Comparison of ENCODE assay signal across 1 cellular context in the genomic region with DNA sequence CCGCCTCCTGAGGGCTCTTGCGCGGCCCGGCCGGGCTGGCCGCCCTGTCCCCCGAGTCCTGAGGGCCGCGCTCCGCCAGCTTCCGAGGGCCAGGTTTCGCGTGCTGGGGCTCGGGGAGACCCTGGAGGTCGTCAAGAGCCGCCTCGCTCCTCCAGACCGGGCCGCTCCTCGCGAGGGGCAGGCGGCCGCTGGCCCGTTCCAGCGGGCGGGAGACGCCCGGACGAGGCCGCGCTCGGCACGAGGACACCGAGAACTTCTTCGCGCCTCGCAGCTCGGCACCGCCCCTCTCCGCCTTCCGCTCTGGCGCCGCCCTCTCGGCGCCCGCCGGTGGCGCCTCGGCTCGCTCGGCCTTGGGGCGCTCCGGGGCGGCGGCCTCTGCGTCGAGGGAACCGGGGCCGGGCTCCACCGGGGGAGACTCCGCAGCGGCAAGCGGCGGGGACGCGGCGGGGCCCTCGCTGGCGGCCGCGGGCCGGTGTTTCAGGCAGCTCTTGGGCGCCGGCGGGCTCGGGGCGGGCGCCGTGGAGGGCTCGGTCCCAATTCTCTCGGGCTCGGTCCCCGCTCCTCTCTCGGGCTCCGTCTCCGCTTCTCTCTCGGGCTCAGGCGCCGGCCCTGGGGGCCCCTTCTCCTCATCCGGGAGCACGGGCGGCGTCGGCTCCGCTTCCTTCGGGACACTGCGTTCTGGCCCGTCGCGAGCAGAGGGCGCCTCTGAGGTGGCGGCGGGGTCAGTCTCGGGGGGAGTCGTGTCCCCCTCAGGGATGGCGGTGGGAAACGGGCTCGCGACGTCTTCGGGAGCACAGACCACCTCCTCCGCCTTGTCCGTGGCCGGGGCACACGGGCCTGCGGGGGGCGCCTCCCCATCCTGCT.
TF ChIP-seq lines count a peak whose summit lies in the region.

No MANE protein-coding gene starts in this region.

TF ChIP-seq in HepG2, 621 proteins besides CTCF, POLR2A, EP300 and RAD21 (continued from another document):
- TF ChIP-seq MAFK (conservative IDR thresholded peaks at IDR 0.05 in 1 of 2, IDR thresholded peaks at IDR 0.05 in 1 of 2; ENCODE audit: low read length in 2 of 2), result no peak
- TF ChIP-seq, protein P1, sequence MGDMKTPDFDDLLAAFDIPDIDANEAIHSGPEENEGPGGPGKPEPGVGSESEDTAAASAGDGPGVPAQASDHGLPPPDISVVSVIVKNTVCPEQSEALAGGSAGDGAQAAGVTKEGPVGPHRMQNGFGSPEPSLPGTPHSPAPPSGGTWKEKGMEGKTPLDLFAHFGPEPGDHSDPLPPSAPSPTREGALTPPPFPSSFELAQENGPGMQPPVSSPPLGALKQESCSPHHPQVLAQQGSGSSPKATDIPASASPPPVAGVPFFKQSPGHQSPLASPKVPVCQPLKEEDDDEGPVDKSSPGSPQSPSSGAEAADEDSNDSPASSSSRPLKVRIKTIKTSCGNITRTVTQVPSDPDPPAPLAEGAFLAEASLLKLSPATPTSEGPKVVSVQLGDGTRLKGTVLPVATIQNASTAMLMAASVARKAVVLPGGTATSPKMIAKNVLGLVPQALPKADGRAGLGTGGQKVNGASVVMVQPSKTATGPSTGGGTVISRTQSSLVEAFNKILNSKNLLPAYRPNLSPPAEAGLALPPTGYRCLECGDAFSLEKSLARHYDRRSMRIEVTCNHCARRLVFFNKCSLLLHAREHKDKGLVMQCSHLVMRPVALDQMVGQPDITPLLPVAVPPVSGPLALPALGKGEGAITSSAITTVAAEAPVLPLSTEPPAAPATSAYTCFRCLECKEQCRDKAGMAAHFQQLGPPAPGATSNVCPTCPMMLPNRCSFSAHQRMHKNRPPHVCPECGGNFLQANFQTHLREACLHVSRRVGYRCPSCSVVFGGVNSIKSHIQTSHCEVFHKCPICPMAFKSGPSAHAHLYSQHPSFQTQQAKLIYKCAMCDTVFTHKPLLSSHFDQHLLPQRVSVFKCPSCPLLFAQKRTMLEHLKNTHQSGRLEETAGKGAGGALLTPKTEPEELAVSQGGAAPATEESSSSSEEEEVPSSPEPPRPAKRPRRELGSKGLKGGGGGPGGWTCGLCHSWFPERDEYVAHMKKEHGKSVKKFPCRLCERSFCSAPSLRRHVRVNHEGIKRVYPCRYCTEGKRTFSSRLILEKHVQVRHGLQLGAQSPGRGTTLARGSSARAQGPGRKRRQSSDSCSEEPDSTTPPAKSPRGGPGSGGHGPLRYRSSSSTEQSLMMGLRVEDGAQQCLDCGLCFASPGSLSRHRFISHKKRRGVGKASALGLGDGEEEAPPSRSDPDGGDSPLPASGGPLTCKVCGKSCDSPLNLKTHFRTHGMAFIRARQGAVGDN (CRISPR knock-in tag; IDR thresholded peaks at IDR 0.05), result no peak
- TF ChIP-seq SMARCE1 (IDR thresholded peaks at IDR 0.05; ENCODE audit: borderline replicate concordance), result no peak
- no peak for TF ChIP-seq ZSCAN9 (CRISPR knock-in tag; IDR thresholded peaks at IDR 0.05; ENCODE audit: borderline replicate concordance)
- no peak for TF ChIP-seq ZNF563 (CRISPR knock-in tag; IDR thresholded peaks at IDR 0.05)
